In the genomic region with DNA sequence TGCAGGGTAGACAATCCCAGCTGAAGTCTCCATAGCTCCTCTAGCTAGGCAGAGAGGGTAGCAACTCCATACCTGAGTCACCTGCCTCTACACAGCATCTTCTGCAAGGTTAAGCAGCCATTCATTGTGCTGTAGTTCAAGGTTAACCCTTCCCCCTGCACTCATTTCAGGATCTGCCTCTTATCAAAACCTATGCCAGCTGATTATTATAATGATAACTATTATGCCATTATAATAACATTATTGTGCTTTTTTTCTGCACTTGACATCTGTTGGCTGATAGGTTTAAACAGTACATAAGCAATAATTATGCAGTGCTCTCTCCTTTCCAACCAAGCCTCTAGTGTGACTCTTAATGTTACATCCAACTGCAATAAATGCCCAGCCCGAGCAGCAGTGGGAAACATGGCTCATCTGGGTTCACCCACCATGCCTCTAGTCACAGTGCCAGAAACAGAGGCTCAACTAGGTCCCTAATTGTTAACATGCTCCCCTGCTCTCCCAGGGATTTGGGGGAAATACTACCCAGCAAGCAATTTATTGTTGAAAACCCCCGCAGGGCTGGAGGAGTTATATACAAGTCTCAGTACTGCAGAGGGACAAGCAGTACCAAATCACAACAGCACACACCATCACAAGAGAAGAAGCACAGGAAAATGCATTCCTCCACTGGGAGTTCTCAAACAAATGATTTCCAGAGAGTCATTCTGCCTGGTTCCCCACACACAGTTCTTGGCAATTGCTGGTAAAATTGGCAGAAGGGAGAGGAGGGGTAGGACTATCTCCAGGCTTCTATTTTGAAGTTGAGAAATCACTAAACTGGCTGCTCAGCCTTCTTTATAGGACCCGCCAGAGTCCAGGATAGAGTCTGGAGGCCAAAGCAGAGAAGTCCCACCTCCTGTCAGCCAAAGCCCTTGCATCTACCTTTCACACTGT, we compare ENCODE assay signal across 1 cellular context.
TF ChIP-seq lines count a peak whose summit lies in the region.

No MANE protein-coding gene starts in this region.

TF ChIP-seq in IMR-90, 13 proteins besides CTCF, POLR2A, EP300 and RAD21:
- no peak for TF ChIP-seq CEBPB (IDR thresholded peaks at IDR 0.05; ENCODE audit: low read depth, low read length)
- TF ChIP-seq, protein P1, sequence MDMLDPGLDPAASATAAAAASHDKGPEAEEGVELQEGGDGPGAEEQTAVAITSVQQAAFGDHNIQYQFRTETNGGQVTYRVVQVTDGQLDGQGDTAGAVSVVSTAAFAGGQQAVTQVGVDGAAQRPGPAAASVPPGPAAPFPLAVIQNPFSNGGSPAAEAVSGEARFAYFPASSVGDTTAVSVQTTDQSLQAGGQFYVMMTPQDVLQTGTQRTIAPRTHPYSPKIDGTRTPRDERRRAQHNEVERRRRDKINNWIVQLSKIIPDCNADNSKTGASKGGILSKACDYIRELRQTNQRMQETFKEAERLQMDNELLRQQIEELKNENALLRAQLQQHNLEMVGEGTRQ (IDR thresholded peaks at IDR 0.05; ENCODE audit: low read depth, low read length) = no peak
- no peak for TF ChIP-seq FOS (IDR thresholded peaks at IDR 0.05; ENCODE audit: low read depth, low read length)
- no peak for TF ChIP-seq NFE2L2 (IDR thresholded peaks at IDR 0.05; ENCODE audit: low read depth, low read length)
- TF ChIP-seq SMC3 (IDR thresholded peaks at IDR 0.05; ENCODE audit: low read depth, low read length) = no peak
- no peak for TF ChIP-seq RFX5 (IDR thresholded peaks at IDR 0.05; ENCODE audit: low read depth, low read length)
- TF ChIP-seq, protein P2, sequence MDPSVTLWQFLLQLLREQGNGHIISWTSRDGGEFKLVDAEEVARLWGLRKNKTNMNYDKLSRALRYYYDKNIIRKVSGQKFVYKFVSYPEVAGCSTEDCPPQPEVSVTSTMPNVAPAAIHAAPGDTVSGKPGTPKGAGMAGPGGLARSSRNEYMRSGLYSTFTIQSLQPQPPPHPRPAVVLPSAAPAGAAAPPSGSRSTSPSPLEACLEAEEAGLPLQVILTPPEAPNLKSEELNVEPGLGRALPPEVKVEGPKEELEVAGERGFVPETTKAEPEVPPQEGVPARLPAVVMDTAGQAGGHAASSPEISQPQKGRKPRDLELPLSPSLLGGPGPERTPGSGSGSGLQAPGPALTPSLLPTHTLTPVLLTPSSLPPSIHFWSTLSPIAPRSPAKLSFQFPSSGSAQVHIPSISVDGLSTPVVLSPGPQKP (IDR thresholded peaks at IDR 0.05; ENCODE audit: borderline replicate concordance, low read depth, low read length) = no peak
- no peak for TF ChIP-seq MAZ (IDR thresholded peaks at IDR 0.05; ENCODE audit: borderline replicate concordance, low read depth, low read length)
